In the genomic region with DNA sequence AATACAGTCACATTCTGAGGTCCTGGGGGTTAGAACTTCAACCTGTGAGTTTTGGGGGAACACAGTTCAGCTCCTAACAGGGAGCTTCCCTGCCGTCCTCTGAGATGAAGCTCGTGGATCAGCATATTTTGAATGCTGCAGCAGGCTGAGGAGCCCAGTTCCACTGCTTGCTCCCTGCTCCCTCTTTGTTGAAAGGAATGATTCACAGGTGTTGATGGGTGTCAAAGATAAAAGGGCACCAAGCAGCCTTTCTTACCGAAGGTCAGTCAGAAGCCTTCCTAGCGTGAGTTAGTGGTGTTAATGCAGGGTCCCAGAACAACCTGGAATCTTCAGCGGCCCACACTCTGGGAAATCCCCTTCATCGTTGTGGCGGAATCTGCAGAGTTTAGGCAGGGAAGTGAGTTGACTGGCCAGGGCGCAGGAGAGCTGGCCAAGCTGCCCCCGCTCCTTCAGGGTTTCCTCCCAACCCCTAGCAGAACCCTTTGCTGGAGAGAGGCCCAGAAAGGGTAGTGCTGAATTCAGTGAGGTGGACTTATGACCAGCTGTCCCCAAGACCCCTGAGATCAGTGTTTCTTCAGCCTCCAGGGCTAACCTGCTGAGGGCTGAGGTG, we compare ENCODE assay signal across 1 cellular context.
TF ChIP-seq lines count a peak whose summit lies in the region.

No MANE protein-coding gene starts in this region.

TF ChIP-seq in endothelial cell of umbilical vein, 7 proteins besides CTCF, POLR2A, EP300 and RAD21:
- TF ChIP-seq MYC (IDR thresholded peaks at IDR 0.05; ENCODE audit: low read depth, low read length), result no peak
